Comparison of ENCODE assay signal across 8 cellular contexts in genomic region chr1:242243472-242243871, GRCh38.
DNase-seq lines count a peak whose midpoint lies in the region; ATAC-seq lines count a peak whose summit lies in the region.

No MANE protein-coding gene starts in this region.

- in situ Hi-C loops in SK-MEL-5 (cut with HindIII; ENCODE audit: low pct_unique_long_range_greater_than_20kb, low sequenced_read_pairs) = no loop called here

- DNase-seq in Daoy (ENCODE audit: low read depth) (peak; percentile 41), SK-MEL-5 (ENCODE audit: low read depth, low spot score) (peak; percentile 26), MV-4-11 (lab: John Stamatoyannopoulos, UW) (no peak), dedifferentiated amniotic fluid mesenchymal stem cell (ENCODE audit: extremely low spot score) (no peak), OCI-M2 (lab: John Stamatoyannopoulos, UW; ENCODE audit: unreplicated experiment) (no peak), DMS114 treated with DMSO at 0.1 percent for 48 hours (lab: John Stamatoyannopoulos, UW; ENCODE audit: unreplicated experiment) (no peak)

- ATAC-seq in GM19351 (IDR thresholded peaks at IDR 0.05; ENCODE audit: unreplicated experiment) (peak; percentile 96), HG02981 (IDR thresholded peaks at IDR 0.05; ENCODE audit: unreplicated experiment) (peak; percentile 96)

Comparison
In these comparisons a context has a peak if more than half of its experiments do, and no peak if none do; other contexts are left out.
1. DNase-seq: peak in Daoy (single experiment) and SK-MEL-5 (single experiment); none in MV-4-11 (single experiment), dedifferentiated amniotic fluid mesenchymal stem cell (single experiment), OCI-M2 (single experiment) and DMS114 treated with DMSO at 0.1 percent for 48 hours (single experiment).